ENCODE assay signal across 27 cellular contexts in the genomic region with DNA sequence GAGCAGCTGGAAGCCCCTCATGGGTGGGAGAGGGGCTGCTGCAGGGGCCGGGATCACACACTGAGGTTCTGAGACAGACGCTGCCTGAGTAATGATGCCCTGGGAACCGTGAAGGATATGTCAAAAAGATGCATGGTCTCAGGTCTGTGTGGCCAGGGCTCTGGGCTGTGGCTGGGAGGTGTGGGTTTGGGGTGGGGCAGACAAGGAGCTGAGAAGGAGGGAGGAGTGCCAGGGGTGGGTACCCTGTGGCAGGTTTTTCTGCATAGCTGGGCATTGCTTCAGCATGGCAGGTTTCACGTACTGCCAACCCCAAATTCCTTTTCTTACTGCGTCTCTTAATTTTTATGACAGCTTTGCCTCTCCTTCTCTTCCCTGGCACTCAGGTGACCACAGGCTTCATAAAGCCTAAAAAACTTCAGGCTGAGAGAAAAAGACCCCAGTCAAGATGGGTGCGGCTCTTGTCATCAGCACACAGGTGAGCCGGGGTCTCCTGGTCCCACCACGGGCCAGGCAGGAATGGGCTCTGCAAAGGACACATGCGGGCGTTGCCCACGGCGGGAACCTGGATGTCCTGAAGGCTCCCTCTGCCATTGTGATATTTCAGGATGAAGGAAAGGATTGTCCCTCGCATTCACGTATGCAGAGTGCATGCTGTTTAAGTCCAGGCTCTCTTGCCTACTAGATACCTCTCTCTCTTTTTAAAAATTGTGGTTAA. TPM values are rescaled to one million over a fixed set of nuclear protein-coding genes. Genes with fewer than 3 reads are reported as not detected.
DNase-seq lines count a peak whose midpoint lies in the region; ATAC-seq, FAIRE-seq and TF ChIP-seq lines count a peak whose summit lies in the region.
"Had no signal": no experiment of that assay in that cellular context is flagged by ENCODE, and none has a peak within 500 bp of the region (broad histone marks: within the 10 kb centered on the region; RNA-seq: fewer than 3 reads in every experiment).

No MANE protein-coding gene starts in this region.

- H3K9me3 Mint-ChIP-seq in activated naive CD4-positive, alpha-beta T cell treated with anti-CD3 and anti-CD28 coated beads for 36 hours = no peaks in the 10 kb centered on the region
- H3K9me3 Mint-ChIP-seq: activated CD4-positive, alpha-beta memory T cell treated with anti-CD3 and anti-CD28 coated beads, Interleukin-2, amount 10 ng/mL, durations not matched to agents 7 days and 5 days; nephron; T-helper 1 cell treated with Interleukin-12 subunit alpha and Interleukin-12 subunit beta and Interleukin-4 antibody, amounts not matched to agents 30 μg/mL and 1 μg/mL, for 36 hours had no signal

- TF ChIP-seq CTCF in mammary epithelial cell (conservative IDR thresholded peaks at IDR 0.05 in 1 of 2, IDR thresholded peaks at IDR 0.05 in 1 of 2; ENCODE audit: extremely low read depth in 1 of 2, insufficient read depth in 1 of 2, low read depth in 1 of 2, low read length in 2 of 2) = no peak

- peak; percentile 73 for DNase-seq in HT-29 (ENCODE audit: low spot score)
- peak; percentile 65 for DNase-seq in mammary epithelial cell
- peak; percentile 53 for DNase-seq in islet precursor cell
- peak; percentile 24 for DNase-seq in small intestine
- no peak for DNase-seq in effector memory CD4-positive, alpha-beta T cell
- no peak for DNase-seq in activated naive CD4-positive, alpha-beta T cell treated with anti-CD3 and anti-CD28 coated beads for 36 hours
- no peak for DNase-seq in iPS-NIHi7 (ENCODE audit: extremely low spot score)
- DNase-seq: activated CD4-positive, alpha-beta memory T cell treated with anti-CD3 and anti-CD28 coated beads, Interleukin-2, amount 10 ng/mL, durations not matched to agents 7 days and 5 days; Caco-2; DMS79; erythroblast; foreskin melanocyte; GDM1; KBM-7; left ventricle myocardium superior; MG63; NCI-H2029 treated with DMSO at 0.1 percent for 48 hours; NCI-H2227 treated with DMSO at 0.1 percent for 48 hours; retina; spleen had no signal

- H3K4me2 ChIP-seq in mammary epithelial cell (ENCODE audit: insufficient read depth, low read depth, low read length) = peak overlapping the region; percentile 22

- dilution Hi-C loops in mammary epithelial cell (cut with HindIII; ENCODE audit: low sequenced_read_pairs) = no loop called here

- no peak overlapping the region for H3K27ac Mint-ChIP-seq in activated naive CD4-positive, alpha-beta T cell treated with anti-CD3 and anti-CD28 coated beads for 36 hours
- H3K27ac Mint-ChIP-seq: activated CD4-positive, alpha-beta memory T cell treated with anti-CD3 and anti-CD28 coated beads, Interleukin-2, amount 10 ng/mL, durations not matched to agents 7 days and 5 days; nephron; T-helper 1 cell treated with Interleukin-12 subunit alpha and Interleukin-12 subunit beta and Interleukin-4 antibody, amounts not matched to agents 30 μg/mL and 1 μg/mL, for 36 hours had no signal

- peaks cover 40% of the 10 kb centered on the region for H3K79me2 ChIP-seq in mammary epithelial cell (ENCODE audit: insufficient read depth, low read length)

- H3K4me3 ChIP-seq in mammary epithelial cell (replicated peaks in 1 of 3; ENCODE audit: insufficient read depth in 1 of 3, low read depth in 2 of 3, low read length in 3 of 3) (no peak overlapping the region), small intestine (ENCODE audit: low read depth in 1 of 2, low read length in 2 of 2) (no peak overlapping the region)
- no peak overlapping the region for H3K4me3 ChIP-seq in effector memory CD4-positive, alpha-beta T cell (ENCODE audit: insufficient read depth, low read depth, low read length, poor library complexity, severe bottlenecking)
- H3K4me3 ChIP-seq: MG63, SK-N-MC, spleen had no signal

- no peak overlapping the region for H3K4me3 Mint-ChIP-seq in activated naive CD4-positive, alpha-beta T cell treated with anti-CD3 and anti-CD28 coated beads for 36 hours
- H3K4me3 Mint-ChIP-seq: activated CD4-positive, alpha-beta memory T cell treated with anti-CD3 and anti-CD28 coated beads, Interleukin-2, amount 10 ng/mL, durations not matched to agents 7 days and 5 days; nephron; T-helper 1 cell treated with Interleukin-12 subunit alpha and Interleukin-12 subunit beta and Interleukin-4 antibody, amounts not matched to agents 30 μg/mL and 1 μg/mL, for 36 hours had no signal

- H3K9ac ChIP-seq in mammary epithelial cell (ENCODE audit: insufficient read depth, low read length) = peak overlapping the region; percentile 42

- H3K36me3 Mint-ChIP-seq in activated naive CD4-positive, alpha-beta T cell treated with anti-CD3 and anti-CD28 coated beads for 36 hours (ENCODE audit: low read depth) = no peaks in the 10 kb centered on the region

- H3K36me3 ChIP-seq in mammary epithelial cell (ENCODE audit: insufficient read depth, low read length) = peaks cover 3% of the 10 kb centered on the region
- H3K36me3 ChIP-seq in small intestine (ENCODE audit: control insufficient read depth in 2 of 2, insufficient read depth in 2 of 2, low read length in 2 of 2) = peaks cover 0 to 3% of the 10 kb centered on the region in 2 donors
- no peaks in the 10 kb centered on the region for H3K36me3 ChIP-seq in effector memory CD4-positive, alpha-beta T cell (ENCODE audit: control insufficient read depth, insufficient read depth, low read length)
- H3K36me3 ChIP-seq: MG63, spleen had no signal

- FAIRE-seq in small intestine (lab: Jason Lieb, UNC) = no peak
- FAIRE-seq: urothelium cell line had no signal

- peaks cover 46% of the 10 kb centered on the region for H3K4me1 ChIP-seq in mammary epithelial cell (ENCODE audit: insufficient read depth, low read length)
- H3K4me1 ChIP-seq in small intestine (ENCODE audit: control insufficient read depth in 2 of 2, insufficient read depth in 1 of 2, low read depth in 1 of 2, low read length in 1 of 2) = peaks cover 3 to 6% of the 10 kb centered on the region in 2 donors
- no peaks in the 10 kb centered on the region for H3K4me1 ChIP-seq in effector memory CD4-positive, alpha-beta T cell (ENCODE audit: control insufficient read depth, insufficient read depth, low read length, poor library complexity, severe bottlenecking)

- no peak overlapping the region for H2AFZ ChIP-seq in mammary epithelial cell (ENCODE audit: low read depth, low read length)

- no peaks in the 10 kb centered on the region for H4K20me1 ChIP-seq in mammary epithelial cell (ENCODE audit: insufficient read depth, low read length)

- CTCF ChIA-PET in mammary epithelial cell (lab: Charles Lee; ENCODE audit: low non-redundant PET) = no interaction called here
- CTCF ChIA-PET in activated naive CD4-positive, alpha-beta T cell treated with anti-CD3 and anti-CD28 coated beads for 36 hours (lab: Charles Lee) = no interaction called here

- intact Hi-C loops in mammary epithelial cell (cut with micrococcal nuclease) = no loop called here
- intact Hi-C loops in activated naive CD4-positive, alpha-beta T cell treated with anti-CD3 and anti-CD28 coated beads for 36 hours (cut with micrococcal nuclease) = no loop called here

- WGBS in mammary epithelial cell (ENCODE audit: low coverage, missing lambda C conversion rate) = 67% methylated on average over 10 of the region's 14 CpGs
- 84 to 88% (median 86%) methylated on average over 14 of the region's 14 CpGs for whole genome bisulfite sequencing in small intestine, 3 donors

- no peaks in the 10 kb centered on the region for H3K27me3 ChIP-seq in mammary epithelial cell (ENCODE audit: insufficient read depth, low read length)
- no peaks in the 10 kb centered on the region for H3K27me3 ChIP-seq in small intestine (ENCODE audit: control insufficient read depth in 2 of 2, insufficient read depth in 2 of 2, low read length in 2 of 2)
- no peaks in the 10 kb centered on the region for H3K27me3 ChIP-seq in effector memory CD4-positive, alpha-beta T cell (replicated peaks; ENCODE audit: control insufficient read depth, insufficient read depth, low read length, poor library complexity, severe bottlenecking)
- H3K27me3 ChIP-seq: MG63, spleen had no signal

- no peak for ATAC-seq in GM18873 (IDR thresholded peaks at IDR 0.05; ENCODE audit: low FRiP score, unreplicated experiment)
- ATAC-seq: activated CD4-positive, CD25-positive, alpha-beta regulatory T cell treated with anti-CD3 and anti-CD28 coated beads, Interleukin-2, amount 50 U/mL, for 24 hours; left ventricle myocardium superior had no signal

- in situ Hi-C loops in mammary epithelial cell (cut with MboI; ENCODE audit: low sequenced_read_pairs in 2 of 2) = no loop called here

- H3K27me3 Mint-ChIP-seq in activated naive CD4-positive, alpha-beta T cell treated with anti-CD3 and anti-CD28 coated beads for 36 hours (ENCODE audit: low read depth) = peaks cover 9% of the 10 kb centered on the region

- no TSS peak for BruUV-seq in mammary epithelial cell (replicated peaks; lab: Mats Ljungman, UMichigan)

- peak overlapping the region; percentile 75 for H3K27ac ChIP-seq in mammary epithelial cell (ENCODE audit: insufficient read depth, low read depth, low read length)
- no peak overlapping the region for H3K27ac ChIP-seq in small intestine (ENCODE audit: low read depth in 1 of 2, low read length in 1 of 2)
- no peak overlapping the region for H3K27ac ChIP-seq in effector memory CD4-positive, alpha-beta T cell (ENCODE audit: insufficient read depth, low read length, poor library complexity, severe bottlenecking)
- H3K27ac ChIP-seq: C4-2B, SK-N-MC, spleen had no signal

- H3K9me3 ChIP-seq in mammary epithelial cell (replicated peaks; ENCODE audit: insufficient read depth, low read length) (no peaks in the 10 kb centered on the region), small intestine (ENCODE audit: control insufficient read depth, low read depth) (no peaks in the 10 kb centered on the region)
- no peaks in the 10 kb centered on the region for H3K9me3 ChIP-seq in effector memory CD4-positive, alpha-beta T cell (ENCODE audit: control insufficient read depth, low read length)
- H3K9me3 ChIP-seq: Caco-2, MG63, spleen had no signal

- H3K4me1 Mint-ChIP-seq in activated naive CD4-positive, alpha-beta T cell treated with anti-CD3 and anti-CD28 coated beads for 36 hours (ENCODE audit: low read depth) = peaks cover 10% of the 10 kb centered on the region

RNA-seq across cellular contexts. Expression of a gene that starts 18.0 kb away (rescaled TPM):
- total RNA-seq in HT-29 (2014; rRNA removed; shearing (Covaris generic)) = 82.0 and 83.0 TPM in 2 replicates
- total RNA-seq in mammary epithelial cell = 10 to 100 TPM in 1 of 2 donors, 1 to 10 TPM in 1; 3.2 to 24.7 TPM
- polyA plus RNA-seq in mammary epithelial cell (96.9 TPM), small intestine (100 to 1,000 TPM; 123 to 199 (median 153) TPM)
- 308 TPM for polyA minus RNA-seq in mammary epithelial cell
- total RNA-seq in activated naive CD4-positive, alpha-beta T cell treated with anti-CD3 and anti-CD28 coated beads for 36 hours = under 1 TPM; 0.17 to 0.38 TPM
- total RNA-seq: activated CD4-positive, alpha-beta memory T cell treated with anti-CD3 and anti-CD28 coated beads, Interleukin-2, amount 10 ng/mL, durations not matched to agents 7 days and 5 days had no signal

Comparison
In these comparisons a context has a peak if more than half of its experiments do, and no peak if none do; other contexts are left out.
1. DNase-seq: peak in HT-29 (single experiment), mammary epithelial cell (single experiment), islet precursor cell (single experiment) and small intestine (single experiment); none in effector memory CD4-positive, alpha-beta T cell (0 of 3), activated naive CD4-positive, alpha-beta T cell treated with anti-CD3 and anti-CD28 coated beads for 36 hours (single experiment) and iPS-NIHi7 (single experiment).